Comparison of ENCODE assay signal across 1 cellular context in the genomic region with DNA sequence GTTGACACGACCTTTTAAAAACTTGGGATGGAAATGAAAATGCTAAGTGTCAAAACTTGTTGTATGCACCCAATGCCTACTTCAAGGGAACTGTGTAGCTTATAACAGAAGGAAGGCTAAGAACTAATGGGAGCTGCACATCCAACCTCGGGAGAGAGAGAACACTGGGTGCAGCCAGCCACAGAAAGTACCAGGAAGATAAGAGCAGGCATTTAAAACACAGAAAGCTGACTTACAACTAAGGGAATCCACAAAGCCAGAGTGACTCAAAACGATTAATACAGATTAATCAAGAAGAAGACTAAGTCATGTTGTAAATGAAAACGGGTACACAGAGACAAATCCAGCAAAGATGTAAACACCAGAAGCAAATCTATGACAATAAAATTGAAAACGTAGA.
TF ChIP-seq lines count a peak whose summit lies in the region.

No MANE protein-coding gene starts in this region.

TF ChIP-seq in GM23338, 12 proteins besides CTCF, POLR2A, EP300 and RAD21 (continued from another document):
- TF ChIP-seq, protein P1, sequence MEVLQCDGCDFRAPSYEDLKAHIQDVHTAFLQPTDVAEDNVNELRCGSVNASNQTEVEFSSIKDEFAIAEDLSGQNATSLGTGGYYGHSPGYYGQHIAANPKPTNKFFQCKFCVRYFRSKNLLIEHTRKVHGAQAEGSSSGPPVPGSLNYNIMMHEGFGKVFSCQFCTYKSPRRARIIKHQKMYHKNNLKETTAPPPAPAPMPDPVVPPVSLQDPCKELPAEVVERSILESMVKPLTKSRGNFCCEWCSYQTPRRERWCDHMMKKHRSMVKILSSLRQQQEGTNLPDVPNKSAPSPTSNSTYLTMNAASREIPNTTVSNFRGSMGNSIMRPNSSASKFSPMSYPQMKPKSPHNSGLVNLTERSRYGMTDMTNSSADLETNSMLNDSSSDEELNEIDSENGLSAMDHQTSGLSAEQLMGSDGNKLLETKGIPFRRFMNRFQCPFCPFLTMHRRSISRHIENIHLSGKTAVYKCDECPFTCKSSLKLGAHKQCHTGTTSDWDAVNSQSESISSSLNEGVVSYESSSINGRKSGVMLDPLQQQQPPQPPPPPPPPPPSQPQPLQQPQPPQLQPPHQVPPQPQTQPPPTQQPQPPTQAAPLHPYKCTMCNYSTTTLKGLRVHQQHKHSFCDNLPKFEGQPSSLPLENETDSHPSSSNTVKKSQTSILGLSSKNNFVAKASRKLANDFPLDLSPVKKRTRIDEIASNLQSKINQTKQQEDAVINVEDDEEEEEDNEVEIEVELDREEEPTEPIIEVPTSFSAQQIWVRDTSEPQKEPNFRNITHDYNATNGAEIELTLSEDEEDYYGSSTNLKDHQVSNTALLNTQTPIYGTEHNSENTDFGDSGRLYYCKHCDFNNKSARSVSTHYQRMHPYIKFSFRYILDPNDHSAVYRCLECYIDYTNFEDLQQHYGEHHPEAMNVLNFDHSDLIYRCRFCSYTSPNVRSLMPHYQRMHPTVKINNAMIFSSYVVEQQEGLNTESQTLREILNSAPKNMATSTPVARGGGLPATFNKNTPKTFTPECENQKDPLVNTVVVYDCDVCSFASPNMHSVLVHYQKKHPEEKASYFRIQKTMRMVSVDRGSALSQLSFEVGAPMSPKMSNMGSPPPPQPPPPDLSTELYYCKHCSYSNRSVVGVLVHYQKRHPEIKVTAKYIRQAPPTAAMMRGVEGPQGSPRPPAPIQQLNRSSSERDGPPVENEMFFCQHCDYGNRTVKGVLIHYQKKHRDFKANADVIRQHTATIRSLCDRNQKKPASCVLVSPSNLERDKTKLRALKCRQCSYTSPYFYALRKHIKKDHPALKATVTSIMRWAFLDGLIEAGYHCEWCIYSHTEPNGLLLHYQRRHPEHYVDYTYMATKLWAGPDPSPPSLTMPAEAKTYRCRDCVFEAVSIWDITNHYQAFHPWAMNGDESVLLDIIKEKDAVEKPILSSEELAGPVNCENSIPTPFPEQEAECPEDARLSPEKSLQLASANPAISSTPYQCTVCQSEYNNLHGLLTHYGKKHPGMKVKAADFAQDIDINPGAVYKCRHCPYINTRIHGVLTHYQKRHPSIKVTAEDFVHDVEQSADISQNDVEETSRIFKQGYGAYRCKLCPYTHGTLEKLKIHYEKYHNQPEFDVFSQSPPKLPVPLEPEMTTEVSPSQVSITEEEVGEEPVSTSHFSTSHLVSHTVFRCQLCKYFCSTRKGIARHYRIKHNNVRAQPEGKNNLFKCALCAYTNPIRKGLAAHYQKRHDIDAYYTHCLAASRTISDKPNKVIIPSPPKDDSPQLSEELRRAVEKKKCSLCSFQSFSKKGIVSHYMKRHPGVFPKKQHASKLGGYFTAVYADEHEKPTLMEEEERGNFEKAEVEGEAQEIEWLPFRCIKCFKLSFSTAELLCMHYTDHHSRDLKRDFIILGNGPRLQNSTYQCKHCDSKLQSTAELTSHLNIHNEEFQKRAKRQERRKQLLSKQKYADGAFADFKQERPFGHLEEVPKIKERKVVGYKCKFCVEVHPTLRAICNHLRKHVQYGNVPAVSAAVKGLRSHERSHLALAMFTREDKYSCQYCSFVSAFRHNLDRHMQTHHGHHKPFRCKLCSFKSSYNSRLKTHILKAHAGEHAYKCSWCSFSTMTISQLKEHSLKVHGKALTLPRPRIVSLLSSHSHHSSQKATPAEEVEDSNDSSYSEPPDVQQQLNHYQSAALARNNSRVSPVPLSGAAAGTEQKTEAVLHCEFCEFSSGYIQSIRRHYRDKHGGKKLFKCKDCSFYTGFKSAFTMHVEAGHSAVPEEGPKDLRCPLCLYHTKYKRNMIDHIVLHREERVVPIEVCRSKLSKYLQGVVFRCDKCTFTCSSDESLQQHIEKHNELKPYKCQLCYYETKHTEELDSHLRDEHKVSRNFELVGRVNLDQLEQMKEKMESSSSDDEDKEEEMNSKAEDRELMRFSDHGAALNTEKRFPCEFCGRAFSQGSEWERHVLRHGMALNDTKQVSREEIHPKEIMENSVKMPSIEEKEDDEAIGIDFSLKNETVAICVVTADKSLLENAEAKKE (CRISPR knock-in tag; IDR thresholded peaks at IDR 0.05), result no peak
